Comparison of ENCODE assay signal across 8 cellular contexts in the genomic region with DNA sequence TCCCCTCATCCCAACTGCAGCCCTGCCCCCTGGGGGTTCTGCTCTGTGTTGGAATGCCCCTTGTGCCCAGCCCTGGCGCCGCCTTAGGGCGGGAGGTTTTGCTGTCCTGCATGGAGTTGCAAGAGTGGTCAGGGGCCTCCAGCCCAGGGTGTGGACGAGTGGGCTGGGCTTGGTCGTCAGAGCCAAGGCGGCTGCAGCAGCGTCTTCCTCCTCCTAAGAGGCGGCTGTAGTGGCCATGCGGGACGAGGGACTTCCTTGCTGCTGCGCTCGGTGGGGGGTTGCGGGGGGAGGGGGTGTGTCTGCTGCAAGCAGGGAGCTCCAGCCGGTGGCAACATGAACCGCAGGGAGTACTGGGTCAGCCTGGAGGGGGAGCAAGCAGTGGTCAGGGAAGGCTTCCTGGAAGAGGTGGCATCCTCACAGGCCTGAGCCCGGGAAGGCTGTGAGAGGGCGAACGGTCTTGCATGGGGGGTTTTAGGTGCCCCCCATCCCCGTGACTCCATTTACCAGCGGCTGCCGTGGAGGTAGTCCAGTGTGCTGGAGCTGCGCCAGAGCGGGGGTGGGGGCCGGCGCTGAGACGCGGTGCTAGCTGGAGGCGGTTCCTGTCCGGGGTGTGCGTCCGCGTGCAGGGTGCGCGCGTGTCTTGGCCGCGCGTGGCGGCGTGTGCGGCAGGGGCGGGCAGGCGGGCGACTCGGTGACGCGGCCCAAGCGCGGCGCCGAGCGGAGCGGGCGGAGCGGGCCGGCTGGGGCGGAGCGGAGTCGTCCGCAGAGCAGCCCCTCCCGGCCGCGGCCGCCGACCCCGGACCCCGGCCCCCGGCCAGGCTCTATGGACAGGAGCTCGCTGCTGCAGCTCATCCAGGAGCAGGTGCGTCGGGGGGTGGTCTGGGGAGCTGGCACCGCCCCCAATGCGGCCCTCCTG. TPM values are rescaled to one million over a fixed set of nuclear protein-coding genes. Genes with fewer than 3 reads are reported as not detected.
DNase-seq lines count a peak whose midpoint lies in the region; ATAC-seq, FAIRE-seq and TF ChIP-seq lines count a peak whose summit lies in the region.

A gene (plus strand): TSS at position 704 of the 916 bp plus-strand sequence. CDS start 120 bp downstream, at position 824.

- H3K9me3 Mint-ChIP-seq in astrocyte (ENCODE audit: unreplicated experiment) = no peaks in the 10 kb centered on the region

- intact Hi-C loops in heart right ventricle (cut with DNase I) = no loop called here
- intact Hi-C loops in Right ventricle myocardium inferior (cut with DNase I) = no loop called here
- intact Hi-C loops in vagina (cut with DNase I) = no loop called here

- DNase-seq in heart right ventricle = peak in 1 of 2 donors; percentile 61
- no peak for DNase-seq in Right ventricle myocardium inferior (ENCODE audit: missing footprints)
- peak; percentile 26 for DNase-seq in astrocyte (ENCODE audit: low read depth)
- no peak for DNase-seq in kidney epithelial cell (ENCODE audit: low read depth)
- DNase-seq in vagina (ENCODE audit: extremely low spot score in 2 of 2) = no peak
- no peak for DNase-seq in tibial nerve (ENCODE audit: low spot score in 2 of 2)
- no peak for DNase-seq in NCI-H1436 (lab: John Stamatoyannopoulos, UW)
- DNase-seq in NCI-H1694 (lab: John Stamatoyannopoulos, UW) = no peak

- peaks cover 2% of the 10 kb centered on the region for H3K36me3 Mint-ChIP-seq in astrocyte (ENCODE audit: low read depth, unreplicated experiment)

- peaks cover 44% of the 10 kb centered on the region for H4K20me1 ChIP-seq in astrocyte (ENCODE audit: insufficient read depth, low read length)

- H3K9me3 ChIP-seq in heart right ventricle = no peaks in the 10 kb centered on the region
- H3K9me3 ChIP-seq in astrocyte (ENCODE audit: insufficient read depth, low read depth, low read length) = no peaks in the 10 kb centered on the region
- H3K9me3 ChIP-seq in vagina = no peaks in the 10 kb centered on the region
- H3K9me3 ChIP-seq in tibial nerve = no peaks in the 10 kb centered on the region

- H3K36me3 ChIP-seq in heart right ventricle (peaks cover 0 to 42% (median 31%) of the 10 kb centered on the region in 9 donors), astrocyte (ENCODE audit: insufficient read depth, low read length) (no peaks in the 10 kb centered on the region), kidney epithelial cell (ENCODE audit: control insufficient read depth, insufficient read depth, low read length) (no peaks in the 10 kb centered on the region), vagina (peaks cover 0 to 34% of the 10 kb centered on the region in 2 donors), tibial nerve (peaks cover 0 to 46% (median 4%) of the 10 kb centered on the region in 3 donors)

- no peak within 1 kb of the TSS for H3K4me3 Mint-ChIP-seq in astrocyte (ENCODE audit: unreplicated experiment)

- H3K4me1 ChIP-seq in heart right ventricle = peaks cover 7 to 30% (median 21%) of the 10 kb centered on the region in 9 donors
- peaks cover 9% of the 10 kb centered on the region for H3K4me1 ChIP-seq in astrocyte (ENCODE audit: insufficient read depth, low read length)
- peaks cover 43% of the 10 kb centered on the region for H3K4me1 ChIP-seq in vagina
- H3K4me1 ChIP-seq in tibial nerve = peaks cover 0 to 34% (median 17%) of the 10 kb centered on the region in 4 donors

- no peaks in the 10 kb centered on the region for H3K27me3 Mint-ChIP-seq in astrocyte (ENCODE audit: low read depth, unreplicated experiment)

- WGBS in heart right ventricle, 2 donors = 5% methylated on average over 55 to 73 of the region's 73 CpGs
- 4 to 11% methylated on average over 24 to 40 of the region's 73 CpGs for WGBS in tibial nerve, 2 donors

- H3K27ac ChIP-seq in heart right ventricle (peak within 1 kb of the TSS in 8 of 10 donors; percentile 20 to 75 (median 45)), astrocyte (ENCODE audit: low read depth, low read length) (no peak within 1 kb of the TSS), vagina (peak within 1 kb of the TSS; percentile 15), tibial nerve (peak within 1 kb of the TSS in 2 of 4 donors; percentile 42 to 48)

- TF ChIP-seq EP300 in tibial nerve (IDR thresholded peaks at IDR 0.05) = no peak

- no peak within 1 kb of the TSS for H2AFZ ChIP-seq in astrocyte (ENCODE audit: low read depth, low read length)

- peak within 1 kb of the TSS; percentile 82 for H3K4me2 ChIP-seq in astrocyte (ENCODE audit: low read length)

- no peak for FAIRE-seq in astrocyte (lab: Jason Lieb, UNC)

- TF ChIP-seq CTCF in heart right ventricle (IDR thresholded peaks at IDR 0.05) (peak in 1 of 9 donors; percentile 4), astrocyte (IDR thresholded peaks at IDR 0.05; ENCODE audit: insufficient read depth, low read depth, low read length) (no peak), kidney epithelial cell (IDR thresholded peaks at IDR 0.05; ENCODE audit: insufficient read depth, low read length, poor library complexity, severe bottlenecking) (no peak), vagina (IDR thresholded peaks at IDR 0.05) (no peak), tibial nerve (IDR thresholded peaks at IDR 0.05) (no peak)

- no peak for ATAC-seq in heart right ventricle
- ATAC-seq in Right ventricle myocardium inferior = no peak

- no peak within 1 kb of the TSS for H3K9ac ChIP-seq in astrocyte (ENCODE audit: low read length)

- no peak within 1 kb of the TSS for H3K27ac Mint-ChIP-seq in astrocyte (ENCODE audit: unreplicated experiment)

- TF ChIP-seq POLR2A in vagina (IDR thresholded peaks at IDR 0.05) (no peak), tibial nerve (IDR thresholded peaks at IDR 0.05) (no peak)

- H3K4me1 Mint-ChIP-seq in astrocyte (ENCODE audit: low read depth, unreplicated experiment) = peaks cover 2% of the 10 kb centered on the region

- H3K79me2 ChIP-seq in astrocyte (ENCODE audit: insufficient read depth, low read length) = peaks cover 11% of the 10 kb centered on the region

- H3K27me3 ChIP-seq in heart right ventricle (peaks cover 0 to 22% (median 0%) of the 10 kb centered on the region in 7 donors), astrocyte (ENCODE audit: insufficient read depth, low read length) (no peaks in the 10 kb centered on the region), kidney epithelial cell (ENCODE audit: control insufficient read depth, insufficient read depth, low read length) (peaks cover 21% of the 10 kb centered on the region), vagina (no peaks in the 10 kb centered on the region), tibial nerve (no peaks in the 10 kb centered on the region)

- H3K4me3 ChIP-seq in heart right ventricle (peak within 1 kb of the TSS in 9 of 10 donors; percentile 25 to 50 (median 40)), astrocyte (ENCODE audit: insufficient read depth, low read depth, low read length) (peak within 1 kb of the TSS; percentile 39), kidney epithelial cell (ENCODE audit: low read depth, low read length) (peak within 1 kb of the TSS; percentile 28), vagina (peak within 1 kb of the TSS; percentile 27 to 51), tibial nerve (peak within 1 kb of the TSS in 2 of 4 donors; percentile 15 to 33)

RNA-seq across cellular contexts. Expression of the gene that starts here (rescaled TPM):
- total RNA-seq in heart right ventricle = 1 to 10 TPM; 1.2 to 2.6 (median 2.1) TPM
- polyA plus RNA-seq in heart right ventricle = 1 to 10 TPM in 1 of 2 donors, under 1 TPM in 1; 0.90 to 7.4 TPM
- total RNA-seq in Right ventricle myocardium inferior = 2.1 TPM
- total RNA-seq in astrocyte = 4.0 and 4.9 TPM in 2 replicates
- 0.88 and 0.96 TPM in 2 replicates for total RNA-seq in kidney epithelial cell
- 1.7 TPM for total RNA-seq in vagina
- total RNA-seq in tibial nerve = 1 to 10 TPM in 3 of 4 donors, under 1 TPM in 1; 0.90 to 3.5 (median 1.9) TPM
